In the genomic region with DNA sequence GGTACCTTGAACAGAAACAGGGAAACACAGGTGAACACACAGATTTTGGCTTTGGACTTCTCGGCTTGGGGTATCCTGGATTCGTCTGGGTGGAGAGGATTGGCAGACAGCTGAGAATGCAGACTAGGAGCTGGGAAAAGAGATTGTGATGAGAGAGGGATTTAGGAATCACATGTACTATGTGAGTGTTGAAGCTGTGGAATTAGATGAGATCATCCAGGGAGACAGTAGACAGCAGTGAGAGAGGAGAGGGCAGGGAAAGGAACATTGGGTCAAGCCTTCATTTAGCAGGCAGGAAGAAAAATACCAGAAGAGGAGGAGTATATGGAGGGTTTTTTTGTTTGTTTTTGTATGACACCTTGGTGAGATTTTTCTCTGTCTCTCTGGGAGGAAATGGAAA, we compare ENCODE assay signal across 11 cellular contexts.
DNase-seq lines count a peak whose midpoint lies in the region; ATAC-seq, FAIRE-seq and TF ChIP-seq lines count a peak whose summit lies in the region.
"Had no signal": no experiment of that assay in that cellular context is flagged by ENCODE, and none has a peak within 500 bp of the region (broad histone marks: within the 10 kb centered on the region; RNA-seq: fewer than 3 reads in every experiment).

No MANE protein-coding gene starts in this region.

- no peak for TF ChIP-seq EP300 in gastroesophageal sphincter (IDR thresholded peaks at IDR 0.05)

- DNase-seq in neuronal stem cell (ENCODE audit: low spot score): no peak
- DNase-seq in NCI-H1092 treated with DMSO at 0.1 percent for 48 hours (lab: John Stamatoyannopoulos, UW): no peak
- DNase-seq in frontal cortex (ENCODE audit: low spot score in 2 of 2): no peak
- DNase-seq in NCI-H187 (lab: John Stamatoyannopoulos, UW): no peak
- DNase-seq: activated T-cell treated with anti-CD3 and anti-CD28 coated beads, Interleukin-2, amount 50 U/mL, for 1 hour; H9 had no signal

- 7 to 18% methylated on average over 2 of the region's 2 CpGs for WGBS in gastroesophageal sphincter (ENCODE audit: low coverage in 1 of 2), 2 donors
- no CpG with 5 or more reads among the region's 2 CpGs for WGBS in neuronal stem cell (ENCODE audit: extremely low coverage in 2 of 2, insufficient read length in 2 of 2, insufficient replicate concordance in 1 of 2), 2 donors

- no peak overlapping the region for H3K23ac ChIP-seq in neuronal stem cell (ENCODE audit: low read depth, low read length, poor library complexity)

- H4K8ac ChIP-seq in neuronal stem cell (ENCODE audit: low read depth, low read length): no peak overlapping the region

- no peak overlapping the region for H2BK12ac ChIP-seq in neuronal stem cell (ENCODE audit: low read length)

- no peaks in the 10 kb centered on the region for H3K36me3 ChIP-seq in ACC112 (ENCODE audit: insufficient read depth, low read length)
- H3K36me3 ChIP-seq in gastroesophageal sphincter: no peaks in the 10 kb centered on the region
- no peaks in the 10 kb centered on the region for H3K36me3 ChIP-seq in neuronal stem cell (replicated peaks in 1 of 2; ENCODE audit: control insufficient read depth in 2 of 2, insufficient read depth in 2 of 2, low read length in 2 of 2)

- no peak overlapping the region for H4K91ac ChIP-seq in neuronal stem cell (ENCODE audit: low read depth, low read length, poor library complexity)

- no peak for TF ChIP-seq POLR2A in gastroesophageal sphincter (IDR thresholded peaks at IDR 0.05)

- no peak overlapping the region for H2BK5ac ChIP-seq in neuronal stem cell (ENCODE audit: low read length)

- no peaks in the 10 kb centered on the region for H3K79me2 ChIP-seq in ACC112 (ENCODE audit: control insufficient read depth, insufficient read depth, low read length, unreplicated experiment)

- no peak overlapping the region for H3K9ac ChIP-seq in neuronal stem cell (ENCODE audit: low read depth, low read length, poor library complexity)

- H3K9me3 ChIP-seq in gastroesophageal sphincter (no peaks in the 10 kb centered on the region), neuronal stem cell (replicated peaks in 1 of 2; ENCODE audit: control insufficient read depth in 2 of 2, insufficient read depth in 1 of 2, low read depth in 1 of 2, low read length in 2 of 2) (peaks cover 2 to 20% of the 10 kb centered on the region in 2 donors)

- ATAC-seq in gastroesophageal sphincter: peak; percentile 93
- ATAC-seq in HG03460 (IDR thresholded peaks at IDR 0.05; ENCODE audit: unreplicated experiment): no peak

- H3K4ac ChIP-seq in neuronal stem cell (ENCODE audit: low read length): no peak overlapping the region

- H3K4me2 ChIP-seq in neuronal stem cell (ENCODE audit: insufficient read depth, low read length, poor library complexity, severe bottlenecking): no peak overlapping the region

- H2BK120ac ChIP-seq in neuronal stem cell (ENCODE audit: low read depth, low read length): no peak overlapping the region

- H3K4me3 ChIP-seq in ACC112 (ENCODE audit: low read depth, low read length) (no peak overlapping the region), gastroesophageal sphincter (no peak overlapping the region), neuronal stem cell (ENCODE audit: low read length in 2 of 2) (no peak overlapping the region)

- H3K4me1 ChIP-seq in ACC112 (ENCODE audit: control insufficient read depth, insufficient read depth, low read length, unreplicated experiment): peaks cover 29% of the 10 kb centered on the region
- H3K4me1 ChIP-seq in gastroesophageal sphincter: peaks cover 6 to 41% (median 17%) of the 10 kb centered on the region in 3 donors
- H3K4me1 ChIP-seq in neuronal stem cell (ENCODE audit: control insufficient read depth in 2 of 2, insufficient read depth in 1 of 2, low read depth in 1 of 2, low read length in 2 of 2): peaks cover 10 to 25% of the 10 kb centered on the region in 2 donors

- TF ChIP-seq CTCF in gastroesophageal sphincter (IDR thresholded peaks at IDR 0.05): no peak

- no peak for FAIRE-seq in frontal cortex (lab: Jason Lieb, UNC)
- FAIRE-seq: G401.6 had no signal

- no peak overlapping the region for H2AK5ac ChIP-seq in neuronal stem cell (ENCODE audit: low read depth, low read length)

- H2BK15ac ChIP-seq in neuronal stem cell (ENCODE audit: low read length): no peak overlapping the region

- H3K27ac ChIP-seq in ACC112 (ENCODE audit: low read depth, low read length) (peak overlapping the region; percentile 42), angular gyrus (ENCODE audit: low read depth, low read length) (peak overlapping the region; percentile 2), gastroesophageal sphincter (peak overlapping the region; percentile 73 to 93 (median 84)), neuronal stem cell (replicated peaks; ENCODE audit: low read length) (no peak overlapping the region)

- H3K27me3 ChIP-seq in ACC112 (ENCODE audit: insufficient read depth, low read length) (no peaks in the 10 kb centered on the region), gastroesophageal sphincter (no peaks in the 10 kb centered on the region), neuronal stem cell (ENCODE audit: control insufficient read depth in 3 of 3, insufficient read depth in 3 of 3, low read depth in 1 of 3, low read length in 3 of 3) (no peaks in the 10 kb centered on the region)

- H3K79me1 ChIP-seq in neuronal stem cell (ENCODE audit: low read depth, low read length): no peaks in the 10 kb centered on the region

- H3K18ac ChIP-seq in neuronal stem cell (ENCODE audit: low read length): no peak overlapping the region

- H2AFZ ChIP-seq in ACC112 (ENCODE audit: low read length, unreplicated experiment) (no peak overlapping the region), neuronal stem cell (ENCODE audit: low read length) (peak overlapping the region; percentile 60)

- no peak overlapping the region for H3K14ac ChIP-seq in neuronal stem cell (ENCODE audit: low read length)
